9 cellular contexts compared by ENCODE assay signal in genomic region chr15:43799945-43800285, GRCh38. TPM values are rescaled to one million over a fixed set of nuclear protein-coding genes. Genes with fewer than 3 reads are reported as not detected.
DNase-seq lines count a peak whose midpoint lies in the region; ATAC-seq and TF ChIP-seq lines count a peak whose summit lies in the region.
"Had no signal": no experiment of that assay in that cellular context is flagged by ENCODE, and none has a peak within 500 bp of the region (broad histone marks: within the 10 kb centered on the region; RNA-seq: fewer than 3 reads in every experiment).

Gene SERINC4 (minus strand): TSS chr15:43800220. CDS start chr15:43799986, 234 bp downstream.

- H3K27me3 ChIP-seq in gastroesophageal sphincter (no peaks in the 10 kb centered on the region), psoas muscle (ENCODE audit: insufficient read depth in 3 of 3, low read length in 2 of 3) (no peaks in the 10 kb centered on the region)

- no peak for TF ChIP-seq EP300 in gastroesophageal sphincter (IDR thresholded peaks at IDR 0.05)

- H3K27ac Mint-ChIP-seq in T-helper 17 cell, result peak within 1 kb of the TSS; percentile 95

- H3K27me3 Mint-ChIP-seq in T-helper 17 cell, result no peaks in the 10 kb centered on the region

- DNase-seq in T-helper 17 cell (no peak), psoas muscle (no peak), NCI-H2107 treated with DMSO at 0.1 percent for 48 hours (lab: John Stamatoyannopoulos, UW; ENCODE audit: unreplicated experiment) (no peak)
- DNase-seq in NK-92 treated with Interleukin-12 subunit alpha and Interleukin-12 subunit beta, amount 100 ng/mL, for 24 hours (lab: John Stamatoyannopoulos, UW), result no peak

- ATAC-seq in T-helper 17 cell (no peak), gastroesophageal sphincter (peak; percentile 8), psoas muscle (peak; percentile 2 to 16 (median 8)), HG03175 (IDR thresholded peaks at IDR 0.05; ENCODE audit: unreplicated experiment) (no peak), GM21367 (IDR thresholded peaks at IDR 0.05; ENCODE audit: unreplicated experiment) (no peak)

- peaks cover 32% of the 10 kb centered on the region for H3K4me1 Mint-ChIP-seq in T-helper 17 cell

- peaks cover 0 to 87% of the 10 kb centered on the region in 2 donors for H3K36me3 ChIP-seq in gastroesophageal sphincter
- peaks cover 3 to 83% of the 10 kb centered on the region in 2 donors for H3K36me3 ChIP-seq in psoas muscle (ENCODE audit: insufficient read depth in 1 of 2, low read depth in 1 of 2)

- H3K27ac ChIP-seq in gastroesophageal sphincter (peak within 1 kb of the TSS; percentile 72 to 93 (median 92)), psoas muscle (peak within 1 kb of the TSS; percentile 92)

- H3K4me3 ChIP-seq in GM08714 (ENCODE audit: low read length) (peak within 1 kb of the TSS; percentile 82), gastroesophageal sphincter (peak within 1 kb of the TSS; percentile 75 to 89), psoas muscle (peak within 1 kb of the TSS; percentile 99)

- H3K4me1 ChIP-seq in gastroesophageal sphincter, result peaks cover 2 to 66% (median 14%) of the 10 kb centered on the region in 3 donors
- H3K4me1 ChIP-seq in psoas muscle, result peaks cover 42% of the 10 kb centered on the region

- TF ChIP-seq POLR2A in gastroesophageal sphincter (IDR thresholded peaks at IDR 0.05), result no peak

- peak within 1 kb of the TSS; percentile 100 for H3K4me3 Mint-ChIP-seq in T-helper 17 cell

- no peak for TF ChIP-seq CTCF in gastroesophageal sphincter (IDR thresholded peaks at IDR 0.05)
- no peak for TF ChIP-seq CTCF in psoas muscle (IDR thresholded peaks at IDR 0.05)

- H3K9me3 ChIP-seq in T-helper 17 cell (ENCODE audit: control insufficient read depth, low read length, poor library complexity, severe bottlenecking) (no peaks in the 10 kb centered on the region), gastroesophageal sphincter (no peaks in the 10 kb centered on the region), psoas muscle (no peaks in the 10 kb centered on the region)

- WGBS in gastroesophageal sphincter (ENCODE audit: low coverage in 1 of 2), 2 donors, result 100% methylated on average over 2 of the region's 8 CpGs; no CpG with 5 or more reads in 1 of the 2 donors
- 70 to 77% (median 71%) methylated on average over 8 of the region's 8 CpGs for WGBS in psoas muscle, 3 donors

- intact Hi-C loops in psoas muscle (cut with DNase I), result no loop called here

- peaks cover 7% of the 10 kb centered on the region for H3K36me3 Mint-ChIP-seq in T-helper 17 cell (ENCODE audit: low read depth)

RNA-seq across cellular contexts. Expression of gene SERINC4, which starts in this region (rescaled TPM):
- total RNA-seq in T-helper 17 cell (under 1 TPM in 1 of 2 donors, not detected in 1; 0.32 TPM), gastroesophageal sphincter (under 1 TPM in 1 of 4 donors, not detected in 3; 0.39 TPM), psoas muscle (under 1 TPM; 0.18 to 0.30 (median 0.21) TPM)
- polyA plus RNA-seq in psoas muscle, result under 1 TPM; 0.15 to 0.93 (median 0.57) TPM
- total RNA-seq: glomerular endothelial cell had no signal

Comparison
In these comparisons a context has a peak if more than half of its experiments do, and no peak if none do; other contexts are left out.
1. Peak in ATAC-seq, H3K4me3 ChIP-seq and H3K27ac ChIP-seq in gastroesophageal sphincter; RNA of the gene not detected or under 1 TPM.
2. Peak in ATAC-seq, H3K4me3 ChIP-seq and H3K27ac ChIP-seq in psoas muscle; RNA of the gene not detected or under 1 TPM.